8 cellular contexts compared by ENCODE assay signal in genomic region chr14:64337901-64338615, GRCh38. TPM values are rescaled to one million over a fixed set of nuclear protein-coding genes. Genes with fewer than 3 reads are reported as not detected.
DNase-seq lines count a peak whose midpoint lies in the region; ATAC-seq and TF ChIP-seq lines count a peak whose summit lies in the region.

No MANE protein-coding gene starts in this region.

- H3K9me3 ChIP-seq in cardiac muscle cell (ENCODE audit: low read depth): no peaks in the 10 kb centered on the region

- peak; percentile 24 for TF ChIP-seq CTCF in cardiac muscle cell (IDR thresholded peaks at IDR 0.05; ENCODE audit: low read depth, low read length)
- peak; percentile 36 for TF ChIP-seq CTCF in osteocyte (IDR thresholded peaks at IDR 0.05)

- H3K27ac ChIP-seq in cardiac muscle cell: peak overlapping the region; percentile 88

- ATAC-seq in GM21381 (IDR thresholded peaks at IDR 0.05; ENCODE audit: unreplicated experiment): peak; percentile 49

- H3K9me3 Mint-ChIP-seq in activated naive CD8-positive, alpha-beta T cell treated with anti-CD3 and anti-CD28 coated beads for 36 hours: peaks cover 11% of the 10 kb centered on the region
- peaks cover 8% of the 10 kb centered on the region for H3K9me3 Mint-ChIP-seq in osteocyte (ENCODE audit: unreplicated experiment)

- H3K4me1 Mint-ChIP-seq in activated naive CD8-positive, alpha-beta T cell treated with anti-CD3 and anti-CD28 coated beads for 36 hours: peaks cover 19% of the 10 kb centered on the region
- H3K4me1 Mint-ChIP-seq in osteocyte (ENCODE audit: unreplicated experiment): peaks cover 14% of the 10 kb centered on the region

- H3K36me3 ChIP-seq in cardiac muscle cell: no peaks in the 10 kb centered on the region

- H3K27me3 ChIP-seq in cardiac muscle cell: no peaks in the 10 kb centered on the region

- peaks cover 24% of the 10 kb centered on the region for H3K36me3 Mint-ChIP-seq in activated naive CD8-positive, alpha-beta T cell treated with anti-CD3 and anti-CD28 coated beads for 36 hours
- H3K36me3 Mint-ChIP-seq in osteocyte (ENCODE audit: unreplicated experiment): peaks cover 4% of the 10 kb centered on the region

- H3K4me3 ChIP-seq in cardiac muscle cell: peak overlapping the region; percentile 67

- H3K4me3 Mint-ChIP-seq in activated naive CD8-positive, alpha-beta T cell treated with anti-CD3 and anti-CD28 coated beads for 36 hours: peak overlapping the region; percentile 93
- peak overlapping the region; percentile 89 for H3K4me3 Mint-ChIP-seq in osteocyte (ENCODE audit: unreplicated experiment)

- no peaks in the 10 kb centered on the region for H3K27me3 Mint-ChIP-seq in activated naive CD8-positive, alpha-beta T cell treated with anti-CD3 and anti-CD28 coated beads for 36 hours
- H3K27me3 Mint-ChIP-seq in osteocyte (ENCODE audit: unreplicated experiment): no peaks in the 10 kb centered on the region

- H3K4me1 ChIP-seq in cardiac muscle cell (ENCODE audit: low read depth): peaks cover 4% of the 10 kb centered on the region

- peak overlapping the region; percentile 89 for H3K27ac Mint-ChIP-seq in activated naive CD8-positive, alpha-beta T cell treated with anti-CD3 and anti-CD28 coated beads for 36 hours
- H3K27ac Mint-ChIP-seq in osteocyte (ENCODE audit: unreplicated experiment): peak overlapping the region; percentile 93

- peak; percentile 49 for DNase-seq in GDM1 (lab: John Stamatoyannopoulos, UW)
- DNase-seq in HPDE6-E6E7 (ENCODE audit: extremely low spot score): peak; percentile 41
- peak; percentile 98 for DNase-seq in NCI-H748 (lab: John Stamatoyannopoulos, UW; ENCODE audit: unreplicated experiment)
- no peak for DNase-seq in activated naive CD8-positive, alpha-beta T cell treated with anti-CD3 and anti-CD28 coated beads for 36 hours
- DNase-seq in cardiac muscle cell (ENCODE audit: low read depth in 1 of 2, low spot score in 1 of 2): peak; percentile 62 to 88
- peak; percentile 92 for DNase-seq in osteocyte (ENCODE audit: extremely low spot score, unreplicated experiment)
- no peak for DNase-seq in NK-92 treated with Interleukin-12 subunit alpha and Interleukin-12 subunit beta, amount 100 ng/mL, for 24 hours (lab: John Stamatoyannopoulos, UW)

RNA-seq across cellular contexts. Expression of gene ESR2, which starts 43.9 kb away (rescaled TPM):
- total RNA-seq in activated naive CD8-positive, alpha-beta T cell treated with anti-CD3 and anti-CD28 coated beads for 36 hours: under 1 TPM; 0.95 to 0.96 TPM
- 0.86 and 1.0 TPM in 2 replicates for total RNA-seq in cardiac muscle cell
- 0.14 and 0.50 TPM in 2 replicates for polyA plus RNA-seq in cardiac muscle cell
- 0.16 and 0.18 TPM in 2 replicates for total RNA-seq in osteocyte

RNA-seq across cellular contexts. Expression of gene MTHFD1, which starts 50.1 kb away (rescaled TPM):
- 100 to 1,000 TPM; 266 to 269 TPM for total RNA-seq in activated naive CD8-positive, alpha-beta T cell treated with anti-CD3 and anti-CD28 coated beads for 36 hours
- total RNA-seq in cardiac muscle cell (30.7 and 37.8 TPM in 2 replicates), osteocyte (77.8 and 79.3 TPM in 2 replicates)
- polyA plus RNA-seq in cardiac muscle cell: 63.6 and 73.1 TPM in 2 replicates

Comparison
In these comparisons a context has a peak if more than half of its experiments do, and no peak if none do; other contexts are left out.
1. DNase-seq: peak in GDM1 (single experiment), HPDE6-E6E7 (single experiment), NCI-H748 (single experiment), cardiac muscle cell (2 of 2) and osteocyte (single experiment); none in activated naive CD8-positive, alpha-beta T cell treated with anti-CD3 and anti-CD28 coated beads for 36 hours (single experiment) and NK-92 treated with Interleukin-12 subunit alpha and Interleukin-12 subunit beta, amount 100 ng/mL, for 24 hours (single experiment).